22 cellular contexts compared by ENCODE assay signal in the genomic region with DNA sequence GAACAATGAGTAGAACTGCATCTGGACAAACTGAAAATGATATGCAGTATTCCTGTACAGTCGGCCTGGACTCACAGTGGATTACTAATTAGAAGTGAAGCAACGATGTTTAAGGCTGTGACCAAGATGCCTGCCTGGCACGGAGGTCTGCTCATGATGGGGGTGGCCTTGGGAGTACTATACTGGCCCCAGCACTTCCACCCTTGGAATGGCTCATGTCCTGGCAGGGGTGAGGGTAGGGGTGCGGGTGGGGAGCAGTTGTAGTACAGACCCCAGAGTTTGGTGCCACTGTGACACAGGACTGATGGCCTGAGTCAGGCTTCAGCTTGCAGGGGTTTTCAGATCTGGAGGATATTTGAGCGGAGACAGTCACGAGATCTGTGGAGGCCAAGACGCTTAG. TPM values are rescaled to one million over a fixed set of nuclear protein-coding genes. Genes with fewer than 3 reads are reported as not detected.
DNase-seq lines count a peak whose midpoint lies in the region; ATAC-seq and TF ChIP-seq lines count a peak whose summit lies in the region.
"Had no signal": no experiment of that assay in that cellular context is flagged by ENCODE, and none has a peak within 500 bp of the region (broad histone marks: within the 10 kb centered on the region; RNA-seq: fewer than 3 reads in every experiment).

No MANE protein-coding gene starts in this region.

- peaks cover 13% of the 10 kb centered on the region for H3K36me3 Mint-ChIP-seq in activated CD4-positive, alpha-beta memory T cell treated with anti-CD3 and anti-CD28 coated beads for 36 hours
- H3K36me3 Mint-ChIP-seq in activated CD4-positive, alpha-beta memory T cell treated with anti-CD3 and anti-CD28 coated beads, Interleukin-2, amount 10 ng/mL, durations not matched to agents 7 days and 5 days (ENCODE audit: low read depth) = peaks cover 33% of the 10 kb centered on the region
- peaks cover 32% of the 10 kb centered on the region for H3K36me3 Mint-ChIP-seq in T-cell

- H3K36me3 ChIP-seq in esophagus muscularis mucosa (peaks cover 0 to 10% (median 3%) of the 10 kb centered on the region in 4 donors), psoas muscle (ENCODE audit: insufficient read depth in 1 of 2, low read depth in 1 of 2) (peaks cover 0 to 18% of the 10 kb centered on the region in 2 donors)
- H3K36me3 ChIP-seq: HAP-1, MG63 had no signal

- TF ChIP-seq CTCF in esophagus muscularis mucosa (IDR thresholded peaks at IDR 0.05) = no peak
- TF ChIP-seq CTCF in psoas muscle (IDR thresholded peaks at IDR 0.05) = no peak

- ATAC-seq in T-cell (replicated peaks in 1 of 4) = no peak
- no peak for ATAC-seq in psoas muscle
- ATAC-seq: Panc1 had no signal

- H3K4me1 Mint-ChIP-seq in activated CD4-positive, alpha-beta memory T cell treated with anti-CD3 and anti-CD28 coated beads for 36 hours (ENCODE audit: low read depth) = peaks cover 80% of the 10 kb centered on the region
- peaks cover 49% of the 10 kb centered on the region for H3K4me1 Mint-ChIP-seq in activated CD4-positive, alpha-beta memory T cell treated with anti-CD3 and anti-CD28 coated beads, Interleukin-2, amount 10 ng/mL, durations not matched to agents 7 days and 5 days
- H3K4me1 Mint-ChIP-seq in T-cell = peaks cover 77 to 93% (median 93%) of the 10 kb centered on the region in 3 donors
- H3K4me1 Mint-ChIP-seq: CD14-positive monocyte had no signal

- no peaks in the 10 kb centered on the region for H3K27me3 Mint-ChIP-seq in activated CD4-positive, alpha-beta memory T cell treated with anti-CD3 and anti-CD28 coated beads for 36 hours
- no peaks in the 10 kb centered on the region for H3K27me3 Mint-ChIP-seq in activated CD4-positive, alpha-beta memory T cell treated with anti-CD3 and anti-CD28 coated beads, Interleukin-2, amount 10 ng/mL, durations not matched to agents 7 days and 5 days
- H3K27me3 Mint-ChIP-seq in T-cell = no peaks in the 10 kb centered on the region

- peaks cover 0 to 23% (median 17%) of the 10 kb centered on the region in 4 donors for H3K4me1 ChIP-seq in esophagus muscularis mucosa
- H3K4me1 ChIP-seq in psoas muscle = peaks cover 83% of the 10 kb centered on the region

- CTCF ChIA-PET in activated CD4-positive, alpha-beta memory T cell treated with anti-CD3 and anti-CD28 coated beads for 36 hours (lab: Charles Lee) = no interaction called here
- CTCF ChIA-PET in activated CD4-positive, alpha-beta memory T cell treated with anti-CD3 and anti-CD28 coated beads, Interleukin-2, amount 10 ng/mL, durations not matched to agents 7 days and 5 days (lab: Charles Lee) = no interaction called here
- CTCF ChIA-PET in T-cell (lab: Charles Lee) = no interaction called here

- intact Hi-C loops in activated CD4-positive, alpha-beta memory T cell treated with anti-CD3 and anti-CD28 coated beads for 36 hours (cut with micrococcal nuclease) = no loop called here
- intact Hi-C loops in esophagus muscularis mucosa (cut with DNase I) (no loop called here), psoas muscle (cut with DNase I) (loop anchor here in 1 of 2 donors (10.0 kb wide), 1 partner anchor 849 kb away; a partner anchor contains a TSS)

- DNase-seq in activated CD4-positive, alpha-beta memory T cell treated with anti-CD3 and anti-CD28 coated beads for 36 hours = no peak
- no peak for DNase-seq in activated CD4-positive, alpha-beta memory T cell treated with anti-CD3 and anti-CD28 coated beads, Interleukin-2, amount 10 ng/mL, durations not matched to agents 7 days and 5 days
- DNase-seq in T-cell (no peak), esophagus muscularis mucosa (ENCODE audit: extremely low spot score) (peak; percentile 68), psoas muscle (peak in 1 of 2 donors; percentile 16), cortex of kidney (lab: John Stamatoyannopoulos, UW) (no peak), NCI-H1417 (lab: John Stamatoyannopoulos, UW) (no peak), NCI-H510A (lab: John Stamatoyannopoulos, UW) (no peak)
- DNase-seq: 8988T, Calu3, GF-D8, GM23248, Kasumi-1, MG63, NCI-H1048, NCI-H146, NCI-H2029 treated with DMSO at 0.1 percent for 48 hours, NCI-H2171 treated with DMSO at 0.1 percent for 48 hours, NCI-H446 treated with DMSO at 0.1 percent for 48 hours had no signal

- peak overlapping the region; percentile 26 for H3K27ac Mint-ChIP-seq in activated CD4-positive, alpha-beta memory T cell treated with anti-CD3 and anti-CD28 coated beads for 36 hours
- no peak overlapping the region for H3K27ac Mint-ChIP-seq in activated CD4-positive, alpha-beta memory T cell treated with anti-CD3 and anti-CD28 coated beads, Interleukin-2, amount 10 ng/mL, durations not matched to agents 7 days and 5 days
- H3K27ac Mint-ChIP-seq in T-cell = peak overlapping the region; percentile 63 to 68
- H3K27ac Mint-ChIP-seq: CD14-positive monocyte had no signal

- H3K9me3 Mint-ChIP-seq in activated CD4-positive, alpha-beta memory T cell treated with anti-CD3 and anti-CD28 coated beads for 36 hours = no peaks in the 10 kb centered on the region
- H3K9me3 Mint-ChIP-seq in activated CD4-positive, alpha-beta memory T cell treated with anti-CD3 and anti-CD28 coated beads, Interleukin-2, amount 10 ng/mL, durations not matched to agents 7 days and 5 days = no peaks in the 10 kb centered on the region
- H3K9me3 Mint-ChIP-seq in T-cell = no peaks in the 10 kb centered on the region
- H3K9me3 Mint-ChIP-seq: CD14-positive monocyte had no signal

- no peak for TF ChIP-seq EP300 in esophagus muscularis mucosa (IDR thresholded peaks at IDR 0.05)

- POLR2A ChIA-PET in activated CD4-positive, alpha-beta memory T cell treated with anti-CD3 and anti-CD28 coated beads for 36 hours (lab: Charles Lee) = no interaction called here
- POLR2A ChIA-PET in activated CD4-positive, alpha-beta memory T cell treated with anti-CD3 and anti-CD28 coated beads, Interleukin-2, amount 10 ng/mL, durations not matched to agents 7 days and 5 days (lab: Charles Lee) = no interaction called here
- POLR2A ChIA-PET in T-cell (lab: Charles Lee) = no interaction called here

- WGBS in esophagus muscularis mucosa = 97% methylated on average over 7 of the region's 7 CpGs
- WGBS in psoas muscle, 3 donors = 87 to 91% (median 90%) methylated on average over 7 of the region's 7 CpGs

- H3K27me3 ChIP-seq in esophagus muscularis mucosa (no peaks in the 10 kb centered on the region), psoas muscle (ENCODE audit: insufficient read depth in 3 of 3, low read length in 2 of 3) (no peaks in the 10 kb centered on the region)
- H3K27me3 ChIP-seq: MG63 had no signal

- H3K4me3 ChIP-seq in esophagus muscularis mucosa (no peak overlapping the region), psoas muscle (no peak overlapping the region)
- H3K4me3 ChIP-seq: GM23248, HAP-1, MG63 had no signal

- TF ChIP-seq POLR2A in esophagus muscularis mucosa (IDR thresholded peaks at IDR 0.05; ENCODE audit: low read depth) = no peak

- H3K27ac ChIP-seq in esophagus muscularis mucosa (replicated peaks in 1 of 4) (no peak overlapping the region), psoas muscle (peak overlapping the region; percentile 21)
- H3K27ac ChIP-seq: GM23248 had no signal

- no peak overlapping the region for H3K4me3 Mint-ChIP-seq in activated CD4-positive, alpha-beta memory T cell treated with anti-CD3 and anti-CD28 coated beads for 36 hours
- H3K4me3 Mint-ChIP-seq in activated CD4-positive, alpha-beta memory T cell treated with anti-CD3 and anti-CD28 coated beads, Interleukin-2, amount 10 ng/mL, durations not matched to agents 7 days and 5 days = no peak overlapping the region
- no peak overlapping the region for H3K4me3 Mint-ChIP-seq in T-cell
- H3K4me3 Mint-ChIP-seq: CD14-positive monocyte had no signal

- H3K9me3 ChIP-seq in esophagus muscularis mucosa = no peaks in the 10 kb centered on the region
- H3K9me3 ChIP-seq in psoas muscle = no peaks in the 10 kb centered on the region
- H3K9me3 ChIP-seq: HAP-1, MG63 had no signal

RNA-seq across cellular contexts. Expression of a gene that starts 55.1 kb away (rescaled TPM):
- total RNA-seq in activated CD4-positive, alpha-beta memory T cell treated with anti-CD3 and anti-CD28 coated beads for 36 hours = 10 to 100 TPM; 66.0 to 71.3 TPM
- total RNA-seq in activated CD4-positive, alpha-beta memory T cell treated with anti-CD3 and anti-CD28 coated beads, Interleukin-2, amount 10 ng/mL, durations not matched to agents 7 days and 5 days = 10 to 100 TPM; 56.9 to 60.4 TPM
- total RNA-seq in T-cell (10 to 100 TPM; 47.4 to 68.7 (median 52.4) TPM), esophagus muscularis mucosa (10 to 100 TPM; 17.4 to 30.4 (median 21.3) TPM), psoas muscle (10 to 100 TPM; 20.0 to 25.9 (median 22.7) TPM)
- 10 to 100 TPM in 1 of 3 donors, 1 to 10 TPM in 2; 5.2 to 12.5 (median 6.6) TPM for polyA plus RNA-seq in psoas muscle
